ENCODE assay signal across 17 cellular contexts in genomic region chr6:166767191-166767590, GRCh38.
A peak's percentile ranks its signal among the peaks of the same experiment; 100 is the strongest.
DNase-seq lines count a peak whose midpoint lies in the region; ATAC-seq and TF ChIP-seq lines count a peak whose summit lies in the region.
"Had no signal": no experiment of that assay in that cellular context is flagged by ENCODE, and none has a peak within 500 bp of the region (broad histone marks: within the 10 kb centered on the region; RNA-seq: fewer than 3 reads in every experiment).

No MANE protein-coding gene starts in this region.

- H3K4me1 ChIP-seq in neuronal stem cell (ENCODE audit: control insufficient read depth in 2 of 2, insufficient read depth in 1 of 2, low read depth in 1 of 2, low read length in 2 of 2) = peaks cover 4 to 10% of the 10 kb centered on the region in 2 donors

- TF ChIP-seq CTCF in glutamatergic neuron (IDR thresholded peaks at IDR 0.05; ENCODE audit: partially characterized antibody, unreplicated experiment) = no peak

- no peak overlapping the region for H3K27ac ChIP-seq in neuronal stem cell (replicated peaks; ENCODE audit: low read length)
- H3K27ac ChIP-seq: BLaER1, PC-9 had no signal

- DNase-seq in cardiac septum (ENCODE audit: low spot score) (peak; percentile 31), left cardiac atrium (no peak), glutamatergic neuron (no peak), neuronal stem cell (ENCODE audit: low spot score) (no peak), germinal center (ENCODE audit: low spot score) (no peak)
- DNase-seq in activated CD8-positive, alpha-beta T cell treated with anti-CD3 and anti-CD28 coated beads, Interleukin-2, amount 10 ng/mL, durations not matched to agents 7 days and 5 days = no peak
- DNase-seq in stimulated activated CD4-positive, alpha-beta T cell treated with anti-CD3 and anti-CD28 coated beads, Interleukin-2, amount 100 ng/mL, for 48 hours = no peak
- DNase-seq: GOT3, KG1, NCI-H1417 treated with DMSO at 0.1 percent for 48 hours, NCI-H2029, NCI-H510A treated with DMSO at 0.1 percent for 48 hours, NCI-H82, PC-9 had no signal

- no peak overlapping the region for H3K4me3 Mint-ChIP-seq in glutamatergic neuron (ENCODE audit: unreplicated experiment)
- H3K4me3 Mint-ChIP-seq in activated CD8-positive, alpha-beta T cell treated with anti-CD3 and anti-CD28 coated beads, Interleukin-2, amount 10 ng/mL, durations not matched to agents 7 days and 5 days = no peak overlapping the region
- H3K4me3 Mint-ChIP-seq: CD8-positive, alpha-beta T cell had no signal

- H2AK5ac ChIP-seq in neuronal stem cell (ENCODE audit: low read depth, low read length) = no peak overlapping the region

- no peak overlapping the region for H3K23ac ChIP-seq in neuronal stem cell (ENCODE audit: low read depth, low read length, poor library complexity)

- H3K14ac ChIP-seq in neuronal stem cell (ENCODE audit: low read length) = peak overlapping the region; percentile 27

- peaks cover 22% of the 10 kb centered on the region for H3K4me1 Mint-ChIP-seq in glutamatergic neuron (ENCODE audit: low read depth, unreplicated experiment)
- H3K4me1 Mint-ChIP-seq in activated CD8-positive, alpha-beta T cell treated with anti-CD3 and anti-CD28 coated beads, Interleukin-2, amount 10 ng/mL, durations not matched to agents 7 days and 5 days (ENCODE audit: low read depth) = peaks cover 13% of the 10 kb centered on the region

- H2AFZ ChIP-seq in neuronal stem cell (ENCODE audit: low read length) = no peak overlapping the region
- H2AFZ ChIP-seq: PC-9 had no signal

- no peaks in the 10 kb centered on the region for H3K27me3 ChIP-seq in neuronal stem cell (ENCODE audit: control insufficient read depth in 3 of 3, insufficient read depth in 3 of 3, low read depth in 1 of 3, low read length in 3 of 3)
- H3K27me3 ChIP-seq: BLaER1 had no signal

- H3K9me3 ChIP-seq in neuronal stem cell (replicated peaks in 1 of 2; ENCODE audit: control insufficient read depth in 2 of 2, insufficient read depth in 1 of 2, low read depth in 1 of 2, low read length in 2 of 2) = peaks cover 0 to 2% of the 10 kb centered on the region in 2 donors
- H3K9me3 ChIP-seq: BLaER1 had no signal

- intact Hi-C loops in cardiac septum (cut with DNase I) = no loop called here
- intact Hi-C loops in left cardiac atrium (cut with DNase I) = no loop called here

- no peak overlapping the region for H3K4me2 ChIP-seq in neuronal stem cell (ENCODE audit: insufficient read depth, low read length, poor library complexity, severe bottlenecking)
- H3K4me2 ChIP-seq: BLaER1, PC-9 had no signal

- POLR2A ChIA-PET in activated CD8-positive, alpha-beta T cell treated with anti-CD3 and anti-CD28 coated beads, Interleukin-2, amount 10 ng/mL, durations not matched to agents 7 days and 5 days (lab: Charles Lee) = no interaction called here

- H3K4me3 ChIP-seq in neuronal stem cell (ENCODE audit: low read length in 2 of 2) = no peak overlapping the region
- H3K4me3 ChIP-seq: BLaER1, PC-9 had no signal

- H2BK12ac ChIP-seq in neuronal stem cell (ENCODE audit: low read length) = no peak overlapping the region

- H4K8ac ChIP-seq in neuronal stem cell (ENCODE audit: low read depth, low read length) = no peak overlapping the region

- no peak overlapping the region for H4K91ac ChIP-seq in neuronal stem cell (ENCODE audit: low read depth, low read length, poor library complexity)

- H2BK120ac ChIP-seq in neuronal stem cell (ENCODE audit: low read depth, low read length) = no peak overlapping the region

- peak overlapping the region; percentile 23 for H3K27ac Mint-ChIP-seq in glutamatergic neuron (ENCODE audit: unreplicated experiment)
- no peak overlapping the region for H3K27ac Mint-ChIP-seq in activated CD8-positive, alpha-beta T cell treated with anti-CD3 and anti-CD28 coated beads, Interleukin-2, amount 10 ng/mL, durations not matched to agents 7 days and 5 days
- H3K27ac Mint-ChIP-seq: CD8-positive, alpha-beta T cell had no signal

- ATAC-seq in left cardiac atrium = no peak
- no peak for ATAC-seq in HG03095 (IDR thresholded peaks at IDR 0.05; ENCODE audit: unreplicated experiment)
- no peak for ATAC-seq in activated CD8-positive, alpha-beta T cell treated with anti-CD3 and anti-CD28 coated beads, Interleukin-2, amount 10 ng/mL, durations not matched to agents 7 days and 5 days
- ATAC-seq: CD8-positive, alpha-beta T cell had no signal

- H3K18ac ChIP-seq in neuronal stem cell (ENCODE audit: low read length) = peak overlapping the region; percentile 11

- H3K27me3 Mint-ChIP-seq in glutamatergic neuron (ENCODE audit: unreplicated experiment) = peaks cover 4% of the 10 kb centered on the region
- H3K27me3 Mint-ChIP-seq in activated CD8-positive, alpha-beta T cell treated with anti-CD3 and anti-CD28 coated beads, Interleukin-2, amount 10 ng/mL, durations not matched to agents 7 days and 5 days (ENCODE audit: low read depth) = peaks cover 2% of the 10 kb centered on the region

- H3K9ac ChIP-seq in neuronal stem cell (ENCODE audit: low read depth, low read length, poor library complexity) = no peak overlapping the region
- H3K9ac ChIP-seq: BLaER1 had no signal

- H3K4ac ChIP-seq in neuronal stem cell (ENCODE audit: low read length) = no peak overlapping the region

- H2BK5ac ChIP-seq in neuronal stem cell (ENCODE audit: low read length) = no peak overlapping the region

- H3K9me3 Mint-ChIP-seq in glutamatergic neuron (ENCODE audit: unreplicated experiment) = peaks cover 2% of the 10 kb centered on the region
- no peaks in the 10 kb centered on the region for H3K9me3 Mint-ChIP-seq in activated CD8-positive, alpha-beta T cell treated with anti-CD3 and anti-CD28 coated beads, Interleukin-2, amount 10 ng/mL, durations not matched to agents 7 days and 5 days (ENCODE audit: insufficient read depth)
- H3K9me3 Mint-ChIP-seq: CD8-positive, alpha-beta T cell had no signal

- no peaks in the 10 kb centered on the region for H3K79me1 ChIP-seq in neuronal stem cell (ENCODE audit: low read depth, low read length)

- CTCF ChIA-PET in activated CD8-positive, alpha-beta T cell treated with anti-CD3 and anti-CD28 coated beads, Interleukin-2, amount 10 ng/mL, durations not matched to agents 7 days and 5 days (lab: Charles Lee) = interaction anchor here (2.6 kb wide), 1 partner anchor 8 kb away, joined by 19 read pairs; no protein-coding TSS in a partner anchor

- H2BK15ac ChIP-seq in neuronal stem cell (ENCODE audit: low read length) = no peak overlapping the region

- H3K36me3 Mint-ChIP-seq in glutamatergic neuron (ENCODE audit: unreplicated experiment) = no peaks in the 10 kb centered on the region
- H3K36me3 Mint-ChIP-seq in activated CD8-positive, alpha-beta T cell treated with anti-CD3 and anti-CD28 coated beads, Interleukin-2, amount 10 ng/mL, durations not matched to agents 7 days and 5 days (ENCODE audit: low read depth) = no peaks in the 10 kb centered on the region
- H3K36me3 Mint-ChIP-seq: CD8-positive, alpha-beta T cell had no signal

- WGBS in neuronal stem cell (ENCODE audit: extremely low coverage in 2 of 2, insufficient read length in 2 of 2, insufficient replicate concordance in 1 of 2), 2 donors = no CpG with 5 or more reads among the region's 15 CpGs

- H3K36me3 ChIP-seq in neuronal stem cell (replicated peaks in 1 of 2; ENCODE audit: control insufficient read depth in 2 of 2, insufficient read depth in 2 of 2, low read length in 2 of 2) = no peaks in the 10 kb centered on the region
- H3K36me3 ChIP-seq: BLaER1 had no signal
